29 cellular contexts compared by ENCODE assay signal in genomic region chr15:51250217-51251011, GRCh38.
"Had no signal": no experiment of that assay in that cellular context is flagged by ENCODE, and none has a peak within 500 bp of the region (broad histone marks: within the 10 kb centered on the region; RNA-seq: fewer than 3 reads in every experiment).

No MANE protein-coding gene starts in this region.

- FAIRE-seq: astrocyte, frontal cortex had no signal

- H3K9me3 ChIP-seq: colonic mucosa had no signal

- H3K27ac ChIP-seq: cardiac muscle cell, colonic mucosa, WERI-Rb-1 had no signal

- ATAC-seq: activated CD4-positive, alpha-beta T cell treated with anti-CD3 and anti-CD28 coated beads for 36 hours; activated CD4-positive, CD25-positive, alpha-beta regulatory T cell treated with anti-CD3 and anti-CD28 coated beads, Interleukin-2, amount 50 U/mL, for 24 hours; activated T-cell treated with anti-CD3 and anti-CD28 coated beads, Interleukin-2, amount 50 U/mL, for 4 hours; activated T-helper 17 cell treated with anti-CD3 and anti-CD28 coated beads, Interleukin-2, amount 50 U/mL, for 72 hours; esophagus mucosa; T-cell had no signal

- H3K4me3 ChIP-seq: cardiac muscle cell, colonic mucosa had no signal

- H3K36me3 ChIP-seq: cardiac muscle cell, colonic mucosa, WERI-Rb-1 had no signal

- DNase-seq: activated B cell treated with CpG ODN at 0.5 μM for 24 hours; activated CD4-positive, alpha-beta memory T cell treated with anti-CD3 and anti-CD28 coated beads, Interleukin-2, amount 10 ng/mL, durations not matched to agents 7 days and 5 days; activated CD4-positive, alpha-beta T cell treated with anti-CD3 and anti-CD28 coated beads for 36 hours; activated CD4-positive, alpha-beta T cell treated with anti-CD3 and anti-CD28 coated beads, Interleukin-2, amount 10 ng/mL, durations not matched to agents 24 days and 14 days; activated CD4-positive, alpha-beta T cell treated with anti-CD3 and anti-CD28 coated beads, Interleukin-2, amount 50 U/mL, for 4 hours; activated CD8-positive, alpha-beta memory T cell treated with anti-CD3 and anti-CD28 coated beads for 24 hours; activated effector memory CD4-positive, alpha-beta T cell treated with Interleukin-2 at 50 U/mL for 16 hours; activated gamma-delta T cell treated with Interleukin-2 at 50 U/mL for 16 hours; activated naive CD4-positive, alpha-beta T cell treated with anti-CD3 and anti-CD28 coated beads, Interleukin-2, amount 50 U/mL, for 16 hours; activated naive CD4-positive, alpha-beta T cell treated with Interleukin-2 at 50 U/mL for 16 hours; activated T-cell treated with anti-CD3 and anti-CD28 coated beads, Interleukin-2, amount 50 U/mL, for 4 hours; amniotic stem cell; anterior cingulate cortex; central memory CD4-positive, alpha-beta T cell; cerebellar nuclear complex; colonic mucosa; effector CD8-positive, alpha-beta T cell; foreskin fibroblast; head of caudate nucleus; SW 1271; T-cell; T-helper 2 cell; WERI-Rb-1 had no signal

- H3K27me3 ChIP-seq: cardiac muscle cell, colonic mucosa had no signal

- H3K4me1 ChIP-seq: colonic mucosa had no signal
